Comparison of ENCODE assay signal across 1 cellular context in genomic region chr19:4444765-4445741, GRCh38.
TF ChIP-seq lines count a peak whose summit lies in the region.

No MANE protein-coding gene starts in this region.

TF ChIP-seq in IMR-90, 13 proteins besides CTCF, POLR2A, EP300 and RAD21:
- TF ChIP-seq MAZ (IDR thresholded peaks at IDR 0.05; ENCODE audit: borderline replicate concordance, low read depth, low read length) (no peak), BHLHE40 (IDR thresholded peaks at IDR 0.05; ENCODE audit: low read depth, low read length) (no peak), SMC3 (IDR thresholded peaks at IDR 0.05; ENCODE audit: low read depth, low read length) (no peak), RCOR1 (IDR thresholded peaks at IDR 0.05; ENCODE audit: insufficient replicate concordance, low read length) (no peak), MXI1 (IDR thresholded peaks at IDR 0.05; ENCODE audit: borderline replicate concordance, low read depth, low read length) (no peak), CHD1 (IDR thresholded peaks at IDR 0.05; ENCODE audit: low read depth, low read length) (no peak), RFX5 (IDR thresholded peaks at IDR 0.05; ENCODE audit: low read depth, low read length) (no peak)
- TF ChIP-seq, protein P1, sequence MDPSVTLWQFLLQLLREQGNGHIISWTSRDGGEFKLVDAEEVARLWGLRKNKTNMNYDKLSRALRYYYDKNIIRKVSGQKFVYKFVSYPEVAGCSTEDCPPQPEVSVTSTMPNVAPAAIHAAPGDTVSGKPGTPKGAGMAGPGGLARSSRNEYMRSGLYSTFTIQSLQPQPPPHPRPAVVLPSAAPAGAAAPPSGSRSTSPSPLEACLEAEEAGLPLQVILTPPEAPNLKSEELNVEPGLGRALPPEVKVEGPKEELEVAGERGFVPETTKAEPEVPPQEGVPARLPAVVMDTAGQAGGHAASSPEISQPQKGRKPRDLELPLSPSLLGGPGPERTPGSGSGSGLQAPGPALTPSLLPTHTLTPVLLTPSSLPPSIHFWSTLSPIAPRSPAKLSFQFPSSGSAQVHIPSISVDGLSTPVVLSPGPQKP (IDR thresholded peaks at IDR 0.05; ENCODE audit: borderline replicate concordance, low read depth, low read length): no peak
- TF ChIP-seq, protein P2, sequence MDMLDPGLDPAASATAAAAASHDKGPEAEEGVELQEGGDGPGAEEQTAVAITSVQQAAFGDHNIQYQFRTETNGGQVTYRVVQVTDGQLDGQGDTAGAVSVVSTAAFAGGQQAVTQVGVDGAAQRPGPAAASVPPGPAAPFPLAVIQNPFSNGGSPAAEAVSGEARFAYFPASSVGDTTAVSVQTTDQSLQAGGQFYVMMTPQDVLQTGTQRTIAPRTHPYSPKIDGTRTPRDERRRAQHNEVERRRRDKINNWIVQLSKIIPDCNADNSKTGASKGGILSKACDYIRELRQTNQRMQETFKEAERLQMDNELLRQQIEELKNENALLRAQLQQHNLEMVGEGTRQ (IDR thresholded peaks at IDR 0.05; ENCODE audit: low read depth, low read length): no peak
